In the genomic region with DNA sequence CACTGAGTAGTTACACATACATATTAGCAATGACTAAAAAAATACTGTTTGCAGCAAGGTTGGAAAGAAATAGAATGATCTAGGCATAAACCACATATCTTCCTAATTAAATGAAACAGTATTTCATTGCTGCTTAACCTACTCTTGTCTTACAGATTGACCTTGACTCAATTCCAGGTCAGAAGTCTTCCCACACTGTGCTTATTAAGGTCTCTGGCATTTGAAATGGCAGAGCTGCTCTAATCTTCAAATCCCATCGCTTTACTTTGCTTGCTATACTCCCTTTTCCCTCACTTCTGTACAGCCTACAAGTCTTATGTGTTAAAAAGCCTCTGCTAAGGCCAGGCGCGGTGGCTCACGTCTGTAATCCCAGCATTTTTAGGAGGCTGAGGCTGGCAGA, we compare ENCODE assay signal across 11 cellular contexts.
"Had no signal": no experiment of that assay in that cellular context is flagged by ENCODE, and none has a peak within 500 bp of the region (broad histone marks: within the 10 kb centered on the region; RNA-seq: fewer than 3 reads in every experiment).

No MANE protein-coding gene starts in this region.

- H3K4me3 ChIP-seq: testis, upper lobe of right lung had no signal

- H3K4me3 Mint-ChIP-seq: activated CD8-positive, alpha-beta T cell treated with anti-CD3 and anti-CD28 coated beads for 36 hours; activated naive CD8-positive, alpha-beta T cell treated with anti-CD3 and anti-CD28 coated beads, Interleukin-2, amount 10 ng/mL, durations not matched to agents 7 days and 5 days; endodermal cell; stimulated activated naive CD8-positive, alpha-beta T cell treated with anti-CD3 and anti-CD28 coated beads, Interleukin-15, Interleukin-2, amounts not matched to agents 100 ng/mL and 50 ng/mL, for 24 hours; T-cell had no signal

- H3K9me3 Mint-ChIP-seq: activated CD8-positive, alpha-beta T cell treated with anti-CD3 and anti-CD28 coated beads for 36 hours; endodermal cell; stimulated activated naive CD8-positive, alpha-beta T cell treated with anti-CD3 and anti-CD28 coated beads, Interleukin-15, Interleukin-2, amounts not matched to agents 100 ng/mL and 50 ng/mL, for 24 hours; T-cell had no signal

- H3K27me3 Mint-ChIP-seq: activated CD8-positive, alpha-beta T cell treated with anti-CD3 and anti-CD28 coated beads for 36 hours; activated naive CD8-positive, alpha-beta T cell treated with anti-CD3 and anti-CD28 coated beads, Interleukin-2, amount 10 ng/mL, durations not matched to agents 7 days and 5 days; stimulated activated naive CD8-positive, alpha-beta T cell treated with anti-CD3 and anti-CD28 coated beads, Interleukin-15, Interleukin-2, amounts not matched to agents 100 ng/mL and 50 ng/mL, for 24 hours had no signal

- DNase-seq: activated CD8-positive, alpha-beta memory T cell treated with anti-CD3 and anti-CD28 coated beads, Interleukin-2, amount 50 U/mL, for 4 hours; activated CD8-positive, alpha-beta T cell treated with anti-CD3 and anti-CD28 coated beads for 36 hours; activated naive CD8-positive, alpha-beta T cell treated with anti-CD3 and anti-CD28 coated beads, Interleukin-2, amount 10 ng/mL, durations not matched to agents 7 days and 5 days; central memory CD4-positive, alpha-beta T cell; endodermal cell; stimulated activated CD4-positive, alpha-beta T cell treated with anti-CD3 and anti-CD28 coated beads, Interleukin-4, amount 100 ng/mL, for 1 hour; T-cell; T1000; testis; upper lobe of right lung had no signal

- H3K4me1 Mint-ChIP-seq: activated naive CD8-positive, alpha-beta T cell treated with anti-CD3 and anti-CD28 coated beads, Interleukin-2, amount 10 ng/mL, durations not matched to agents 7 days and 5 days; T-cell had no signal

- H3K27ac Mint-ChIP-seq: activated CD8-positive, alpha-beta T cell treated with anti-CD3 and anti-CD28 coated beads for 36 hours; activated naive CD8-positive, alpha-beta T cell treated with anti-CD3 and anti-CD28 coated beads, Interleukin-2, amount 10 ng/mL, durations not matched to agents 7 days and 5 days; endodermal cell; stimulated activated naive CD8-positive, alpha-beta T cell treated with anti-CD3 and anti-CD28 coated beads, Interleukin-15, Interleukin-2, amounts not matched to agents 100 ng/mL and 50 ng/mL, for 24 hours; T-cell had no signal
